1 cellular context compared by ENCODE assay signal in genomic region chr11:108121274-108122155, GRCh38.
TF ChIP-seq lines count a peak whose summit lies in the region.

ACAT1 (plus strand) TSS chr11:108121567; CDS start chr11:108121607, 40 bp downstream.

TF ChIP-seq in GM12878, 131 proteins besides CTCF, POLR2A, EP300 and RAD21 (continued from another document and continues in another):
- TF ChIP-seq ZNF687 (IDR thresholded peaks at IDR 0.05) (peak; percentile 71), GABPA (IDR thresholded peaks at IDR 0.05; ENCODE audit: low read depth) (no peak), TCF7 (IDR thresholded peaks at IDR 0.05; ENCODE audit: borderline replicate concordance) (no peak), CUX1 (IDR thresholded peaks at IDR 0.05; ENCODE audit: insufficient replicate concordance, low read depth, low read length) (no peak), NR2C1 (IDR thresholded peaks at IDR 0.05) (no peak), NRF1 (conservative IDR thresholded peaks at IDR 0.05; ENCODE audit: low read depth, low read length) (no peak), FOXM1 (IDR thresholded peaks at IDR 0.05; ENCODE audit: low read depth, low read length) (no peak), SRF (IDR thresholded peaks at IDR 0.05; ENCODE audit: low read depth in 2 of 2, low read length in 2 of 2) (no peak), CBX3 (IDR thresholded peaks at IDR 0.05; ENCODE audit: borderline replicate concordance, low read depth) (no peak), SMC3 (IDR thresholded peaks at IDR 0.05; ENCODE audit: borderline replicate concordance, low read length) (0 out of 2 replicates have a peak, but pooled peaks have one; percentile 5), MEF2B (IDR thresholded peaks at IDR 0.05; ENCODE audit: partially characterized antibody, poor library complexity, severe bottlenecking) (peak; percentile 6), HDGF (IDR thresholded peaks at IDR 0.05) (peak; percentile 83; the same call in 1 of the 2 replicates), ETV6 (conservative IDR thresholded peaks at IDR 0.05 in 1 of 2, IDR thresholded peaks at IDR 0.05 in 1 of 2; ENCODE audit: borderline replicate concordance in 1 of 2, low read depth in 1 of 2) (no peak), NKRF (conservative IDR thresholded peaks at IDR 0.05) (peak; percentile 81), PAX5 (IDR thresholded peaks at IDR 0.05; ENCODE audit: borderline replicate concordance, low read depth, low read length) (peak; percentile 26; the same call in 1 of the 2 replicates), HCFC1 (IDR thresholded peaks at IDR 0.05; ENCODE audit: low read length) (no peak; the same call in 1 of the 2 replicates), FOS (IDR thresholded peaks at IDR 0.05; ENCODE audit: borderline replicate concordance, extremely low read depth, insufficient read length) (peak; percentile 17), ZNF622 (IDR thresholded peaks at IDR 0.05) (no peak), MYB (IDR thresholded peaks at IDR 0.05; ENCODE audit: borderline replicate concordance, low read depth, low read length) (no peak), SMARCA5 (IDR thresholded peaks at IDR 0.05) (0 out of 2 replicates have a peak, but pooled peaks have one; percentile 21), MEF2A (IDR thresholded peaks at IDR 0.05; ENCODE audit: insufficient read depth, low read depth, low read length) (no peak), WRNIP1 (IDR thresholded peaks at IDR 0.05; ENCODE audit: borderline replicate concordance, low read depth, low read length) (no peak), ZNF384 (IDR thresholded peaks at IDR 0.05; ENCODE audit: borderline replicate concordance, low read depth, low read length) (no peak), CREM (IDR thresholded peaks at IDR 0.05; ENCODE audit: low read depth) (no peak; the same call in 1 of the 2 replicates), ZZZ3 (IDR thresholded peaks at IDR 0.05; ENCODE audit: control insufficient read depth, insufficient read length, low read depth) (no peak), RB1 (IDR thresholded peaks at IDR 0.05; ENCODE audit: borderline replicate concordance) (0 out of 2 replicates have a peak, but pooled peaks have one; percentile 38), NFIC (IDR thresholded peaks at IDR 0.05; ENCODE audit: low read depth, low read length) (no peak), ZNF217 (IDR thresholded peaks at IDR 0.05) (no peak), JUND (IDR thresholded peaks at IDR 0.05; ENCODE audit: low read depth, low read length) (no peak), RELA (IDR thresholded peaks at IDR 0.05; ENCODE audit: borderline replicate concordance, partially characterized antibody) (no peak), EZH2 (IDR thresholded peaks at IDR 0.05; ENCODE audit: borderline replicate concordance, control insufficient read depth, low read depth, low read length) (no peak), MXI1 (IDR thresholded peaks at IDR 0.05; ENCODE audit: low read depth, low read length) (peak; percentile 38; the same call in 1 of the 2 replicates), ATF3 (IDR thresholded peaks at IDR 0.05; ENCODE audit: borderline replicate concordance, extremely low read depth, low read depth, low read length) (no peak), TAF1 (IDR thresholded peaks at IDR 0.05; ENCODE audit: borderline replicate concordance, low read depth, low read length) (peak; percentile 80), SKIL (IDR thresholded peaks at IDR 0.05; ENCODE audit: low read depth, poor library complexity, severe bottlenecking) (no peak), HDAC6 (IDR thresholded peaks at IDR 0.05; ENCODE audit: unreplicated experiment) (no peak)
- TF ChIP-seq, protein P1, sequence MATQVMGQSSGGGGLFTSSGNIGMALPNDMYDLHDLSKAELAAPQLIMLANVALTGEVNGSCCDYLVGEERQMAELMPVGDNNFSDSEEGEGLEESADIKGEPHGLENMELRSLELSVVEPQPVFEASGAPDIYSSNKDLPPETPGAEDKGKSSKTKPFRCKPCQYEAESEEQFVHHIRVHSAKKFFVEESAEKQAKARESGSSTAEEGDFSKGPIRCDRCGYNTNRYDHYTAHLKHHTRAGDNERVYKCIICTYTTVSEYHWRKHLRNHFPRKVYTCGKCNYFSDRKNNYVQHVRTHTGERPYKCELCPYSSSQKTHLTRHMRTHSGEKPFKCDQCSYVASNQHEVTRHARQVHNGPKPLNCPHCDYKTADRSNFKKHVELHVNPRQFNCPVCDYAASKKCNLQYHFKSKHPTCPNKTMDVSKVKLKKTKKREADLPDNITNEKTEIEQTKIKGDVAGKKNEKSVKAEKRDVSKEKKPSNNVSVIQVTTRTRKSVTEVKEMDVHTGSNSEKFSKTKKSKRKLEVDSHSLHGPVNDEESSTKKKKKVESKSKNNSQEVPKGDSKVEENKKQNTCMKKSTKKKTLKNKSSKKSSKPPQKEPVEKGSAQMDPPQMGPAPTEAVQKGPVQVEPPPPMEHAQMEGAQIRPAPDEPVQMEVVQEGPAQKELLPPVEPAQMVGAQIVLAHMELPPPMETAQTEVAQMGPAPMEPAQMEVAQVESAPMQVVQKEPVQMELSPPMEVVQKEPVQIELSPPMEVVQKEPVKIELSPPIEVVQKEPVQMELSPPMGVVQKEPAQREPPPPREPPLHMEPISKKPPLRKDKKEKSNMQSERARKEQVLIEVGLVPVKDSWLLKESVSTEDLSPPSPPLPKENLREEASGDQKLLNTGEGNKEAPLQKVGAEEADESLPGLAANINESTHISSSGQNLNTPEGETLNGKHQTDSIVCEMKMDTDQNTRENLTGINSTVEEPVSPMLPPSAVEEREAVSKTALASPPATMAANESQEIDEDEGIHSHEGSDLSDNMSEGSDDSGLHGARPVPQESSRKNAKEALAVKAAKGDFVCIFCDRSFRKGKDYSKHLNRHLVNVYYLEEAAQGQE (IDR thresholded peaks at IDR 0.05; ENCODE audit: low read depth, low read length): no peak
- TF ChIP-seq, protein P2, sequence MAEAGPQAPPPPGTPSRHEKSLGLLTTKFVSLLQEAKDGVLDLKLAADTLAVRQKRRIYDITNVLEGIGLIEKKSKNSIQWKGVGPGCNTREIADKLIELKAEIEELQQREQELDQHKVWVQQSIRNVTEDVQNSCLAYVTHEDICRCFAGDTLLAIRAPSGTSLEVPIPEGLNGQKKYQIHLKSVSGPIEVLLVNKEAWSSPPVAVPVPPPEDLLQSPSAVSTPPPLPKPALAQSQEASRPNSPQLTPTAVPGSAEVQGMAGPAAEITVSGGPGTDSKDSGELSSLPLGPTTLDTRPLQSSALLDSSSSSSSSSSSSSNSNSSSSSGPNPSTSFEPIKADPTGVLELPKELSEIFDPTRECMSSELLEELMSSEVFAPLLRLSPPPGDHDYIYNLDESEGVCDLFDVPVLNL (IDR thresholded peaks at IDR 0.05; ENCODE audit: low read depth, low read length): no peak
- TF ChIP-seq, protein P3, sequence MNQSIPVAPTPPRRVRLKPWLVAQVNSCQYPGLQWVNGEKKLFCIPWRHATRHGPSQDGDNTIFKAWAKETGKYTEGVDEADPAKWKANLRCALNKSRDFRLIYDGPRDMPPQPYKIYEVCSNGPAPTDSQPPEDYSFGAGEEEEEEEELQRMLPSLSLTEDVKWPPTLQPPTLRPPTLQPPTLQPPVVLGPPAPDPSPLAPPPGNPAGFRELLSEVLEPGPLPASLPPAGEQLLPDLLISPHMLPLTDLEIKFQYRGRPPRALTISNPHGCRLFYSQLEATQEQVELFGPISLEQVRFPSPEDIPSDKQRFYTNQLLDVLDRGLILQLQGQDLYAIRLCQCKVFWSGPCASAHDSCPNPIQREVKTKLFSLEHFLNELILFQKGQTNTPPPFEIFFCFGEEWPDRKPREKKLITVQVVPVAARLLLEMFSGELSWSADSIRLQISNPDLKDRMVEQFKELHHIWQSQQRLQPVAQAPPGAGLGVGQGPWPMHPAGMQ (IDR thresholded peaks at IDR 0.05; ENCODE audit: borderline replicate concordance): no peak
